Comparison of ENCODE assay signal across 8 cellular contexts in the genomic region with DNA sequence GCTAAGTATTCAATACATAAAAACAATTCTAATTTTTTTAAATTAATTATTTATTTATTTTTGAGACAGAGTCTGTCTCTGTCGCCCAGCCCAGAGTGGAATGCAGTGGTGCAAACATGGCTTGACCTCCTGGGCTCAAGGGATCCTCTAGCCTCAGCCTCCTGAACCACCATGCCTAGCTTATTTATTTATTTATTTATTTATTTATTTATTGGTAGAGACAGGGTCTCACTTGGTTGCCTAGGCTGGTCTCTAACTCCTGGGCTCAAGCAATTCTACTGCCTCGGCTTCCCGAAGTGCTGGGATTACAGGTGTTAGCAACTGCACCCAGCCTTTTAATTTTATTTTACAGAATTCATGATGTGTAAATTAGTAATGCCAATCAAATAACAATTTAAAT. TPM values are rescaled to one million over a fixed set of nuclear protein-coding genes. Genes with fewer than 3 reads are reported as not detected.
"Had no signal": no experiment of that assay in that cellular context is flagged by ENCODE, and none has a peak within 500 bp of the region (broad histone marks: within the 10 kb centered on the region; RNA-seq: fewer than 3 reads in every experiment).

No MANE protein-coding gene starts in this region.

- FAIRE-seq: GM12878, GM12891, GM12892, GM18507, GM19239 had no signal

- DNase-seq: GDM1, GF-D8 had no signal

- ATAC-seq: GM12878 had no signal

- H3K4me3 ChIP-seq: GM12878 had no signal

RNA-seq across cellular contexts. Expression of a gene that starts 54.4 kb away (rescaled TPM):
- total RNA-seq: G401, GM12878 had no signal
- polyA plus RNA-seq: GM12878 had no signal
